In genomic region chr5:58075907-58076306, GRCh38 we compare ENCODE assay signal across 14 cellular contexts.
DNase-seq lines count a peak whose midpoint lies in the region; ATAC-seq and TF ChIP-seq lines count a peak whose summit lies in the region.
"Had no signal": no experiment of that assay in that cellular context is flagged by ENCODE, and none has a peak within 500 bp of the region (broad histone marks: within the 10 kb centered on the region; RNA-seq: fewer than 3 reads in every experiment).

No MANE protein-coding gene starts in this region.

- H4K8ac ChIP-seq in trophoblast cell (ENCODE audit: low read depth, low read length) = no peak overlapping the region

- no peak overlapping the region for H3K9ac ChIP-seq in SK-N-SH
- no peak overlapping the region for H3K9ac ChIP-seq in trophoblast cell (ENCODE audit: low read length)
- H3K9ac ChIP-seq: BLaER1 treated with 17β-estradiol and CSF1 and Interleukin-3, amounts not matched to agents 10 nM and 100 nM had no signal

- in situ Hi-C loops in Panc1 (cut with HindIII; ENCODE audit: low pct_unique_long_range_greater_than_20kb, low sequenced_read_pairs) = no loop called here

- no peaks in the 10 kb centered on the region for H3K79me2 ChIP-seq in SK-N-SH (ENCODE audit: insufficient read depth)
- no peaks in the 10 kb centered on the region for H3K79me2 ChIP-seq in trophoblast cell (ENCODE audit: control insufficient read depth, insufficient read depth, low read length, poor library complexity)

- no peak for TF ChIP-seq RAD21 in SK-N-SH (IDR thresholded peaks at IDR 0.05; ENCODE audit: low read length)

- no peak overlapping the region for H3K23ac ChIP-seq in trophoblast cell (ENCODE audit: low read length)

- H3K9me3 ChIP-seq in SK-N-SH = no peaks in the 10 kb centered on the region
- no peaks in the 10 kb centered on the region for H3K9me3 ChIP-seq in Panc1 (ENCODE audit: control insufficient read depth, insufficient read depth, low read depth, low read length)
- H3K9me3 ChIP-seq in spleen = no peaks in the 10 kb centered on the region
- no peaks in the 10 kb centered on the region for H3K9me3 ChIP-seq in trophoblast cell (ENCODE audit: insufficient read depth, low read depth, low read length)
- H3K9me3 ChIP-seq: BLaER1 treated with 17β-estradiol and CSF1 and Interleukin-3, amounts not matched to agents 10 nM and 100 nM had no signal

- no peak overlapping the region for H4K91ac ChIP-seq in trophoblast cell (ENCODE audit: low read depth, low read length)

- no peak for TF ChIP-seq CTCF in SK-N-SH (IDR thresholded peaks at IDR 0.05)
- TF ChIP-seq CTCF in Panc1 (IDR thresholded peaks at IDR 0.05) = no peak
- no peak for TF ChIP-seq CTCF in spleen (IDR thresholded peaks at IDR 0.05 in 8 of 11, conservative IDR thresholded peaks at IDR 0.05 in 3 of 11)

- H4K20me1 ChIP-seq in SK-N-SH (ENCODE audit: insufficient read depth) = no peaks in the 10 kb centered on the region
- H4K20me1 ChIP-seq: BLaER1 treated with 17β-estradiol and CSF1 and Interleukin-3, amounts not matched to agents 10 nM and 100 nM had no signal

- no peak overlapping the region for H2BK120ac ChIP-seq in trophoblast cell (ENCODE audit: insufficient read depth, low read length, poor library complexity)

- no peak overlapping the region for H4K12ac ChIP-seq in trophoblast cell (ENCODE audit: low read depth, low read length)

- no peak for TF ChIP-seq EP300 in SK-N-SH (IDR thresholded peaks at IDR 0.05; ENCODE audit: borderline replicate concordance in 1 of 2, low read depth in 1 of 2, low read length in 1 of 2)

- no peaks in the 10 kb centered on the region for H3K79me1 ChIP-seq in trophoblast cell (ENCODE audit: low read length)

- no peaks in the 10 kb centered on the region for H3F3A ChIP-seq in SK-N-SH (replicated peaks; ENCODE audit: insufficient read depth)

- no peaks in the 10 kb centered on the region for H3K9me2 ChIP-seq in SK-N-SH

- H3K4me3 ChIP-seq in SK-N-SH (ENCODE audit: low read depth in 2 of 2, low read length in 1 of 2) = no peak overlapping the region
- H3K4me3 ChIP-seq in Panc1 (ENCODE audit: low read depth in 2 of 2, low read length in 2 of 2) = no peak overlapping the region
- H3K4me3 ChIP-seq in spleen = no peak overlapping the region
- H3K4me3 ChIP-seq in trophoblast cell (ENCODE audit: low read depth, low read length) = no peak overlapping the region
- H3K4me3 ChIP-seq: BLaER1 treated with 17β-estradiol and CSF1 and Interleukin-3, amounts not matched to agents 10 nM and 100 nM; GM12878 had no signal

- H3K18ac ChIP-seq in trophoblast cell (ENCODE audit: low read length) = no peak overlapping the region

- H3K14ac ChIP-seq in trophoblast cell (ENCODE audit: low read length) = no peak overlapping the region

- H3K4me1 ChIP-seq in SK-N-SH (ENCODE audit: control insufficient read depth in 1 of 2, insufficient read depth in 2 of 2, low read depth in 1 of 2, low read length in 1 of 2) = peaks cover 3 to 11% of the 10 kb centered on the region in 2 experiments; a peak in 3 of 4 replicates
- peaks cover 76% of the 10 kb centered on the region for H3K4me1 ChIP-seq in Panc1 (ENCODE audit: control insufficient read depth, insufficient read depth, low read length)
- H3K4me1 ChIP-seq in spleen = peaks cover 0 to 9% (median 3%) of the 10 kb centered on the region in 6 donors
- peaks cover 0 to 4% of the 10 kb centered on the region in 2 experiments for H3K4me1 ChIP-seq in trophoblast cell (ENCODE audit: control insufficient read depth in 1 of 2, insufficient read depth in 2 of 2, low read length in 2 of 2)
- H3K4me1 ChIP-seq: BLaER1 treated with 17β-estradiol and CSF1 and Interleukin-3, amounts not matched to agents 10 nM and 100 nM had no signal

- CTCF ChIA-PET in SK-N-SH (lab: Yijun Ruan, JAX) = no interaction called here
- CTCF ChIA-PET in Panc1 (lab: Charles Lee) = no interaction called here

- WGBS in SK-N-SH (ENCODE audit: low lambda C conversion rate) = 68% methylated on average over 3 of the region's 3 CpGs
- 65 to 92% (median 82%) methylated on average over 3 of the region's 3 CpGs for WGBS in spleen, 5 donors
- no CpG with 5 or more reads among the region's 3 CpGs for WGBS in trophoblast cell (ENCODE audit: extremely low coverage, insufficient coverage, insufficient read length)

- no peak overlapping the region; a peak in 1 of 4 replicates for H3K27ac ChIP-seq in SK-N-SH (ENCODE audit: low read depth in 2 of 2, low read length in 1 of 2)
- peak overlapping the region; percentile 90; the same call in 1 of the 2 replicates for H3K27ac ChIP-seq in Panc1 (ENCODE audit: low read length)
- H3K27ac ChIP-seq in spleen = peak overlapping the region in 7 of 8 donors; percentile 43 to 64 (median 45)
- H3K27ac ChIP-seq in trophoblast cell (ENCODE audit: low read depth, low read length) = no peak overlapping the region
- H3K27ac ChIP-seq: BLaER1 treated with 17β-estradiol and CSF1 and Interleukin-3, amounts not matched to agents 10 nM and 100 nM; HL-60 had no signal

- H3K36me3 ChIP-seq in SK-N-SH (replicated peaks in 1 of 2; ENCODE audit: control insufficient read depth in 1 of 2, insufficient read depth in 2 of 2, low read length in 1 of 2) (no peaks in the 10 kb centered on the region), Panc1 (ENCODE audit: control insufficient read depth, insufficient read depth, low read length) (no peaks in the 10 kb centered on the region), spleen (no peaks in the 10 kb centered on the region), trophoblast cell (ENCODE audit: control insufficient read depth in 1 of 2, insufficient read depth in 2 of 2, low read length in 2 of 2) (no peaks in the 10 kb centered on the region)
- H3K36me3 ChIP-seq: BLaER1 treated with 17β-estradiol and CSF1 and Interleukin-3, amounts not matched to agents 10 nM and 100 nM had no signal

- intact Hi-C loops in Panc1 (cut with micrococcal nuclease; ENCODE audit: unreplicated experiment) (loop anchor here (5.0 to 10.0 kb wide), 4 partner anchors 109 to 371 kb away; no protein-coding TSS in a partner anchor), spleen (cut with DNase I; ENCODE audit: low total_unique reads) (no loop called here)

- H2BK5ac ChIP-seq in trophoblast cell (ENCODE audit: low read depth, low read length, poor library complexity) = no peak overlapping the region

- no peak for DNase-seq in SK-N-SH
- DNase-seq in DMS53 treated with DMSO at 0.1 percent for 48 hours (lab: John Stamatoyannopoulos, UW; ENCODE audit: unreplicated experiment) = peak; percentile 32
- DNase-seq in Panc1 (ENCODE audit: low read depth, low spot score) = no peak
- DNase-seq in spleen = no peak
- no peak for DNase-seq in trophoblast cell
- DNase-seq in HCEC 1CT = no peak
- DNase-seq: 8988T; CD4-positive, CD25-positive, alpha-beta regulatory T cell; DMS79 had no signal

- BruUV-seq in Panc1 (replicated peaks; lab: Mats Ljungman, UMichigan) = no TSS peak

- POLR2A ChIA-PET in SK-N-SH (lab: Yijun Ruan, JAX) = no interaction called here
- POLR2A ChIA-PET in Panc1 (lab: Charles Lee) = no interaction called here

- H2AFZ ChIP-seq in SK-N-SH (ENCODE audit: low read depth) (no peak overlapping the region), trophoblast cell (ENCODE audit: insufficient read depth, low read length, poor library complexity) (no peak overlapping the region)

- H2AK5ac ChIP-seq in trophoblast cell (ENCODE audit: low read length) = no peak overlapping the region

- TF ChIP-seq POLR2A in spleen (IDR thresholded peaks at IDR 0.05) = no peak

- ATAC-seq in SK-N-SH treated with all-trans-retinoic acid at 6 μM for 48 hours = peak; percentile 47
- ATAC-seq in Panc1 = no peak
- ATAC-seq: GM12878, HCT116 had no signal

- H2BK12ac ChIP-seq in trophoblast cell (ENCODE audit: low read length) = no peak overlapping the region

- H3K27me3 ChIP-seq in SK-N-SH (ENCODE audit: insufficient read depth) = no peaks in the 10 kb centered on the region
- no peaks in the 10 kb centered on the region for H3K27me3 ChIP-seq in Panc1 (ENCODE audit: control insufficient read depth, insufficient read depth, low read length)
- no peaks in the 10 kb centered on the region for H3K27me3 ChIP-seq in spleen (replicated peaks in 1 of 7)
- no peaks in the 10 kb centered on the region for H3K27me3 ChIP-seq in trophoblast cell (ENCODE audit: insufficient read depth, low read length)
- H3K27me3 ChIP-seq: BLaER1 treated with 17β-estradiol and CSF1 and Interleukin-3, amounts not matched to agents 10 nM and 100 nM had no signal

- no peak overlapping the region for H3K4ac ChIP-seq in trophoblast cell (ENCODE audit: low read depth, low read length)

- H3K4me2 ChIP-seq in SK-N-SH (no peak overlapping the region), trophoblast cell (ENCODE audit: low read length) (no peak overlapping the region)
- H3K4me2 ChIP-seq: BLaER1 treated with 17β-estradiol and CSF1 and Interleukin-3, amounts not matched to agents 10 nM and 100 nM had no signal

TF ChIP-seq in SK-N-SH treated with all-trans-retinoic acid at 6 μM for 48 hours, 23 proteins besides CTCF, POLR2A, EP300 and RAD21 (continues in another document):
- TF ChIP-seq ARNTL (CRISPR knock-in tag; IDR thresholded peaks at IDR 0.05; ENCODE audit: borderline replicate concordance, low read depth) (no peak), ZNF70 (CRISPR knock-in tag; IDR thresholded peaks at IDR 0.05) (no peak), ZNF565 (CRISPR knock-in tag; conservative IDR thresholded peaks at IDR 0.05; ENCODE audit: low read depth) (no peak), ESRRG (CRISPR knock-in tag; IDR thresholded peaks at IDR 0.05) (no peak)

TF ChIP-seq in SK-N-SH, 30 proteins besides CTCF, POLR2A, EP300 and RAD21 (continues in another document):
- TF ChIP-seq RFX5 (IDR thresholded peaks at IDR 0.05; ENCODE audit: low read length) = no peak
- TF ChIP-seq TAF1 (IDR thresholded peaks at IDR 0.05; ENCODE audit: borderline replicate concordance, low read depth, low read length) = no peak
- TF ChIP-seq NFIC (IDR thresholded peaks at IDR 0.05; ENCODE audit: borderline replicate concordance) = no peak
- no peak for TF ChIP-seq POLR2AphosphoS5 (IDR thresholded peaks at IDR 0.05; ENCODE audit: low read depth, low read length)
- no peak for TF ChIP-seq RCOR1 (IDR thresholded peaks at IDR 0.05; ENCODE audit: low read length)
- TF ChIP-seq TCF12 (IDR thresholded peaks at IDR 0.05) = no peak
- no peak for TF ChIP-seq EZH2phosphoT487 (IDR thresholded peaks at IDR 0.05; ENCODE audit: borderline replicate concordance, low read depth)
- TF ChIP-seq TEAD4 (IDR thresholded peaks at IDR 0.05; ENCODE audit: borderline replicate concordance, insufficient read depth) = no peak

Comparison
In these comparisons a context has a peak if more than half of its experiments do, and no peak if none do; other contexts are left out.
1. H3K27ac ChIP-seq: peak in Panc1 (single experiment) and spleen (7 of 8); none in SK-N-SH (0 of 2) and trophoblast cell (single experiment).